23 cellular contexts compared by ENCODE assay signal in genomic region chr13:102470283-102470920, GRCh38.
DNase-seq lines count a peak whose midpoint lies in the region; ATAC-seq, FAIRE-seq and TF ChIP-seq lines count a peak whose summit lies in the region.
"Had no signal": no experiment of that assay in that cellular context is flagged by ENCODE, and none has a peak within 500 bp of the region (broad histone marks: within the 10 kb centered on the region; RNA-seq: fewer than 3 reads in every experiment).

No MANE protein-coding gene starts in this region.

- TF ChIP-seq RAD21 in H1 (IDR thresholded peaks at IDR 0.05 in 1 of 2, conservative IDR thresholded peaks at IDR 0.05 in 1 of 2; ENCODE audit: low read depth in 2 of 2, low read length in 2 of 2), result no peak

- no peak for TF ChIP-seq EP300 in H1 (IDR thresholded peaks at IDR 0.05; ENCODE audit: borderline replicate concordance in 1 of 2, low read depth in 2 of 2, low read length in 2 of 2)

- 0 out of 2 replicates have a peak overlapping the region, but pooled peaks have one; percentile 37 for H3K27ac Mint-ChIP-seq in GM23338
- H3K27ac Mint-ChIP-seq: CD4-positive, alpha-beta T cell had no signal

- H3K18ac ChIP-seq in H1 (ENCODE audit: extremely low read depth, low read length) (no peak overlapping the region), neuronal stem cell (ENCODE audit: low read length) (no peak overlapping the region)

- H3K27me3 ChIP-seq in GM23338 (ENCODE audit: insufficient read depth) (no peaks in the 10 kb centered on the region), H1 (replicated peaks in 1 of 4; ENCODE audit: control insufficient read depth in 3 of 4, extremely low read depth in 1 of 4, insufficient read depth in 3 of 4, low read length in 3 of 4) (peaks cover 0 to 1% (median 0%) of the 10 kb centered on the region in 4 experiments; a peak in 1 of 7 replicates), neuronal stem cell (ENCODE audit: control insufficient read depth in 3 of 3, insufficient read depth in 3 of 3, low read depth in 1 of 3, low read length in 3 of 3) (no peaks in the 10 kb centered on the region), smooth muscle cell (ENCODE audit: low read depth) (no peaks in the 10 kb centered on the region)
- H3K27me3 ChIP-seq: BLaER1 had no signal

- POLR2A ChIA-PET in H1 (lab: Charles Lee; ENCODE audit: partially characterized antibody), result no interaction called here

- ATAC-seq in GM23338, result no peak
- ATAC-seq in HG03457 (IDR thresholded peaks at IDR 0.05; ENCODE audit: unreplicated experiment), result no peak
- ATAC-seq: Panc1 had no signal

- CTCF ChIA-PET in H1 (lab: Charles Lee; ENCODE audit: partially characterized antibody), result interaction anchor here (0.7 to 1.6 kb wide), 3 partner anchors 13 to 85 kb away, joined by 4 to 6 read pairs (median 4); no protein-coding TSS in a partner anchor

- no peaks in the 10 kb centered on the region; the same call in 2 of the 3 replicates for H3K9me3 Mint-ChIP-seq in GM23338
- H3K9me3 Mint-ChIP-seq: CD4-positive, alpha-beta T cell had no signal

- H3K9me2 ChIP-seq in GM23338 (ENCODE audit: insufficient read depth), result no peaks in the 10 kb centered on the region

- peaks cover 15% of the 10 kb centered on the region for H3K9me3 ChIP-seq in KOPT-K1 (ENCODE audit: insufficient read depth, low read length, poor library complexity, severe bottlenecking)
- H3K9me3 ChIP-seq in H1 (ENCODE audit: insufficient read depth in 2 of 2, low read depth in 1 of 2, low read length in 1 of 2), result no peaks in the 10 kb centered on the region
- peaks cover 0 to 13% of the 10 kb centered on the region in 2 donors for H3K9me3 ChIP-seq in neuronal stem cell (replicated peaks in 1 of 2; ENCODE audit: control insufficient read depth in 2 of 2, insufficient read depth in 1 of 2, low read depth in 1 of 2, low read length in 2 of 2)
- H3K9me3 ChIP-seq in smooth muscle cell (replicated peaks; ENCODE audit: low read depth), result no peaks in the 10 kb centered on the region
- H3K9me3 ChIP-seq: BLaER1 had no signal

- peak overlapping the region; percentile 53; the same call in 1 of the 2 replicates for H2AFZ ChIP-seq in GM23338
- peak overlapping the region; percentile 34; the same call in 1 of the 2 replicates for H2AFZ ChIP-seq in H1 (ENCODE audit: low read length)
- peak overlapping the region; percentile 50 for H2AFZ ChIP-seq in neuronal stem cell (ENCODE audit: low read length)
- H2AFZ ChIP-seq in smooth muscle cell (ENCODE audit: low read depth), result no peak overlapping the region

- no peaks in the 10 kb centered on the region for H3K79me2 ChIP-seq in GM23338 (replicated peaks; ENCODE audit: insufficient read depth)
- no peaks in the 10 kb centered on the region for H3K79me2 ChIP-seq in H1 (ENCODE audit: control insufficient read depth in 1 of 2, insufficient read depth in 2 of 2, low read length in 2 of 2)
- H3K79me2 ChIP-seq in smooth muscle cell (ENCODE audit: low read depth), result no peaks in the 10 kb centered on the region

- H2BK5ac ChIP-seq in H1 (ENCODE audit: low read depth, low read length) (no peak overlapping the region), neuronal stem cell (ENCODE audit: low read length) (no peak overlapping the region)

- H3K79me1 ChIP-seq in H1 (ENCODE audit: low read depth, low read length) (no peaks in the 10 kb centered on the region), neuronal stem cell (ENCODE audit: low read depth, low read length) (no peaks in the 10 kb centered on the region)

- H2BK120ac ChIP-seq in H1 (replicated peaks; ENCODE audit: low read depth, low read length) (no peak overlapping the region), neuronal stem cell (ENCODE audit: low read depth, low read length) (no peak overlapping the region)

- H3K36me3 Mint-ChIP-seq in GM23338 (ENCODE audit: low read depth), result no peaks in the 10 kb centered on the region

- no peak overlapping the region for H4K5ac ChIP-seq in H1 (ENCODE audit: insufficient read length, low read depth, low read length)

- no peak overlapping the region for H2AK5ac ChIP-seq in H1 (ENCODE audit: low read depth, low read length)
- no peak overlapping the region for H2AK5ac ChIP-seq in neuronal stem cell (ENCODE audit: low read depth, low read length)

- H3F3A ChIP-seq in GM23338 (replicated peaks; ENCODE audit: low read depth) (no peaks in the 10 kb centered on the region), smooth muscle cell (ENCODE audit: low read depth) (no peaks in the 10 kb centered on the region)

- DNase-seq in GM23338 (ENCODE audit: low spot score) (no peak), H1 (ENCODE audit: low read depth in 1 of 2, low spot score in 2 of 2) (no peak), neuronal stem cell (ENCODE audit: low spot score) (no peak), smooth muscle cell (lab: John Stamatoyannopoulos, UW; ENCODE audit: unreplicated experiment) (no peak), foreskin melanocyte (no peak)
- DNase-seq: CD4-positive, alpha-beta T cell; DMS53; GOT3; HCEC 1CT; Karpas-422; MV-4-11; NCI-H1105; NCI-H1694; NCI-H2029 treated with DMSO at 0.1 percent for 48 hours; NCI-H446 treated with DMSO at 0.1 percent for 48 hours; NCI-H526; SHP77 had no signal

- no peak overlapping the region for H3K14ac ChIP-seq in H1 (ENCODE audit: insufficient read length)
- H3K14ac ChIP-seq in neuronal stem cell (ENCODE audit: low read length), result no peak overlapping the region

- H3K4me2 ChIP-seq in GM23338, result no peak overlapping the region
- no peak overlapping the region for H3K4me2 ChIP-seq in H1 (ENCODE audit: insufficient read depth in 1 of 2, low read depth in 2 of 2, low read length in 2 of 2)
- H3K4me2 ChIP-seq in neuronal stem cell (ENCODE audit: insufficient read depth, low read length, poor library complexity, severe bottlenecking), result no peak overlapping the region
- no peak overlapping the region for H3K4me2 ChIP-seq in smooth muscle cell
- H3K4me2 ChIP-seq: BLaER1 had no signal

- FAIRE-seq in H1 (lab: Jason Lieb, UNC), result no peak
- FAIRE-seq: D721Med had no signal

- TF ChIP-seq CTCF in GM23338 (conservative IDR thresholded peaks at IDR 0.05; ENCODE audit: low read depth in 2 of 2) (no peak), H1 (IDR thresholded peaks at IDR 0.05; ENCODE audit: control extremely low read depth in 1 of 3, insufficient read depth in 1 of 3, low read depth in 1 of 3, low read length in 3 of 3) (no peak), smooth muscle cell (IDR thresholded peaks at IDR 0.05; ENCODE audit: borderline replicate concordance, insufficient read depth, poor library complexity, severe bottlenecking) (no peak)

- H2BK15ac ChIP-seq in H1 (ENCODE audit: low read length) (no peak overlapping the region), neuronal stem cell (ENCODE audit: low read length) (no peak overlapping the region)

- H3K27ac ChIP-seq in GM23338 (ENCODE audit: low read depth) (no peak overlapping the region), KOPT-K1 (ENCODE audit: low read depth, low read length, poor library complexity, severe bottlenecking) (peak overlapping the region; percentile 63), H1 (ENCODE audit: low read depth, low read length) (no peak overlapping the region), neuronal stem cell (replicated peaks; ENCODE audit: low read length) (no peak overlapping the region), smooth muscle cell (ENCODE audit: low read depth) (no peak overlapping the region)
- H3K27ac ChIP-seq: BLaER1, RWPE1 had no signal

- H3K36me3 ChIP-seq in GM23338 (ENCODE audit: insufficient read depth) (no peaks in the 10 kb centered on the region), KOPT-K1 (ENCODE audit: insufficient read depth, low read length) (no peaks in the 10 kb centered on the region), H1 (ENCODE audit: control insufficient read depth in 2 of 4, insufficient read depth in 4 of 4, low read length in 3 of 4) (no peaks in the 10 kb centered on the region), neuronal stem cell (replicated peaks in 1 of 2; ENCODE audit: control insufficient read depth in 2 of 2, insufficient read depth in 2 of 2, low read length in 2 of 2) (no peaks in the 10 kb centered on the region), smooth muscle cell (ENCODE audit: low read depth) (no peaks in the 10 kb centered on the region)
- H3K36me3 ChIP-seq: BLaER1 had no signal

- H3K4me1 Mint-ChIP-seq in GM23338, result 0 out of 3 replicates have a peak, but pooled peaks cover 3% of the 10 kb centered on the region

- H4K20me1 ChIP-seq in GM23338 (replicated peaks; ENCODE audit: insufficient read depth) (no peaks in the 10 kb centered on the region), H1 (replicated peaks in 1 of 2; ENCODE audit: control insufficient read depth in 1 of 2, insufficient read depth in 2 of 2, low read length in 2 of 2) (no peaks in the 10 kb centered on the region), smooth muscle cell (ENCODE audit: low read depth) (no peaks in the 10 kb centered on the region)
- H4K20me1 ChIP-seq: BLaER1 had no signal

- TF ChIP-seq POLR2A in H1 (IDR thresholded peaks at IDR 0.05; ENCODE audit: control extremely low read depth in 1 of 2, low read depth in 2 of 2, low read length in 2 of 2), result no peak

- H3K4me3 Mint-ChIP-seq in GM23338, result no peak overlapping the region
- H3K4me3 Mint-ChIP-seq: CD4-positive, alpha-beta T cell had no signal

- H3K4ac ChIP-seq in H1 (replicated peaks; ENCODE audit: insufficient read length, low read depth, low read length) (no peak overlapping the region), neuronal stem cell (ENCODE audit: low read length) (no peak overlapping the region)

- H3K4me1 ChIP-seq in GM23338 (ENCODE audit: insufficient read depth) (peaks cover 9% of the 10 kb centered on the region), H1 (replicated peaks in 1 of 4; ENCODE audit: control insufficient read depth in 3 of 4, insufficient read depth in 4 of 4, low read length in 3 of 4) (no peaks in the 10 kb centered on the region), neuronal stem cell (ENCODE audit: control insufficient read depth in 2 of 2, insufficient read depth in 1 of 2, low read depth in 1 of 2, low read length in 2 of 2) (peaks cover 2 to 16% of the 10 kb centered on the region in 2 donors), smooth muscle cell (ENCODE audit: low read depth) (no peaks in the 10 kb centered on the region)

- no peak overlapping the region for H3K23ac ChIP-seq in H1 (ENCODE audit: insufficient read length)
- no peak overlapping the region for H3K23ac ChIP-seq in neuronal stem cell (ENCODE audit: low read depth, low read length, poor library complexity)

- no peak overlapping the region for H2BK12ac ChIP-seq in H1 (ENCODE audit: low read depth, low read length)
- H2BK12ac ChIP-seq in neuronal stem cell (ENCODE audit: low read length), result no peak overlapping the region

- 86% methylated on average over 3 of the region's 3 CpGs; no CpG with 5 or more reads in 1 of the 2 experiments for WGBS in H1 (ENCODE audit: extremely low coverage in 1 of 2, insufficient coverage in 1 of 2, insufficient read length in 1 of 2, insufficient replicate concordance in 2 of 2, low coverage in 1 of 2, low lambda C conversion rate in 2 of 2, missing lambda C conversion rate in 1 of 2), 2 experiments
- no CpG with 5 or more reads among the region's 3 CpGs for WGBS in neuronal stem cell (ENCODE audit: extremely low coverage in 2 of 2, insufficient read length in 2 of 2, insufficient replicate concordance in 1 of 2), 2 donors
- WGBS in smooth muscle cell (ENCODE audit: low lambda C conversion rate), result 62% methylated on average over 3 of the region's 3 CpGs

- H2BK20ac ChIP-seq in H1 (ENCODE audit: low read length), result no peak overlapping the region

- H3K56ac ChIP-seq in H1 (replicated peaks; ENCODE audit: insufficient read length, low read depth, low read length), result no peak overlapping the region

- no peaks in the 10 kb centered on the region for H3K23me2 ChIP-seq in H1 (ENCODE audit: low read depth, low read length)

- H3K4me3 ChIP-seq in GM23338 (no peak overlapping the region), H1 (ENCODE audit: extremely low read depth in 1 of 4, insufficient read depth in 2 of 4, low read depth in 3 of 4, low read length in 4 of 4) (no peak overlapping the region), neuronal stem cell (ENCODE audit: low read length in 2 of 2) (no peak overlapping the region), smooth muscle cell (no peak overlapping the region)
- H3K4me3 ChIP-seq: BLaER1 had no signal

- H4K91ac ChIP-seq in H1 (replicated peaks; ENCODE audit: insufficient read length, low read length) (no peak overlapping the region), neuronal stem cell (ENCODE audit: low read depth, low read length, poor library complexity) (no peak overlapping the region)

- H4K8ac ChIP-seq in H1 (ENCODE audit: extremely low read depth, insufficient read depth, low read length), result no peak overlapping the region
- no peak overlapping the region for H4K8ac ChIP-seq in neuronal stem cell (ENCODE audit: low read depth, low read length)

- H3K27me3 Mint-ChIP-seq in GM23338 (ENCODE audit: insufficient read depth, low read depth, poor library complexity), result peaks cover 3% of the 10 kb centered on the region

- H3K9ac ChIP-seq in H1 (replicated peaks in 1 of 4; ENCODE audit: extremely low read depth in 1 of 4, low read depth in 3 of 4, low read length in 3 of 4) (no peak overlapping the region), neuronal stem cell (ENCODE audit: low read depth, low read length, poor library complexity) (no peak overlapping the region), smooth muscle cell (ENCODE audit: low read depth) (no peak overlapping the region)
- H3K9ac ChIP-seq: BLaER1 had no signal
